ENCODE assay signal across 9 cellular contexts in the genomic region with DNA sequence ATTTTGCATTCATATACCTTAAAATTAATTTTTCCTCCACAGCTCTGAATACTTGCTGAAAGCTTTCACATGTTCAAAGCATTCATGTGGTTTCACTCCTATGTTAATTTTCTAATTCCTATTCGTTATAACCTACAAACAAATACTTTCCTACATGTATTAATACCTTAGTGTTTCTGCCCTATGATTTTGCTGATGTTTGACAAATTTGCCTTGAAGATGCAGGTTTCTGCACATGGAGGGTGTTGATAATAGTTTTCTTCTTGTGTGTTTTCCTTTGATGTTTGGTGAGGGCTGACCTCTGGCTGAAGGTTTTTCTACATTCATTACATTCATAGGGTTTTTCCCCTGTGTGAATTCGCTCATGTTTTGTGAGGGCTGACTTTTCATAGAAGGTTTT.
"Had no signal": no experiment of that assay in that cellular context is flagged by ENCODE, and none has a peak within 500 bp of the region (broad histone marks: within the 10 kb centered on the region; RNA-seq: fewer than 3 reads in every experiment).

No MANE protein-coding gene starts in this region.

- DNase-seq: GM23248, GOT3, H7, HFFc6, IMR-90, KG1 had no signal

- FAIRE-seq: K562 had no signal

- H2AFZ ChIP-seq: GM23248 had no signal

- ATAC-seq: HCT116, K562 had no signal

- H3K9ac ChIP-seq: GM23248 had no signal

- H3K27ac ChIP-seq: GM23248 had no signal

- H3K4me3 ChIP-seq: GM23248, HAP-1, K562 had no signal

- H3K4me1 ChIP-seq: HAP-1 had no signal

- H3K36me3 ChIP-seq: HAP-1 had no signal

- H3K9me3 ChIP-seq: HAP-1 had no signal
